Comparison of ENCODE assay signal across 8 cellular contexts in the genomic region with DNA sequence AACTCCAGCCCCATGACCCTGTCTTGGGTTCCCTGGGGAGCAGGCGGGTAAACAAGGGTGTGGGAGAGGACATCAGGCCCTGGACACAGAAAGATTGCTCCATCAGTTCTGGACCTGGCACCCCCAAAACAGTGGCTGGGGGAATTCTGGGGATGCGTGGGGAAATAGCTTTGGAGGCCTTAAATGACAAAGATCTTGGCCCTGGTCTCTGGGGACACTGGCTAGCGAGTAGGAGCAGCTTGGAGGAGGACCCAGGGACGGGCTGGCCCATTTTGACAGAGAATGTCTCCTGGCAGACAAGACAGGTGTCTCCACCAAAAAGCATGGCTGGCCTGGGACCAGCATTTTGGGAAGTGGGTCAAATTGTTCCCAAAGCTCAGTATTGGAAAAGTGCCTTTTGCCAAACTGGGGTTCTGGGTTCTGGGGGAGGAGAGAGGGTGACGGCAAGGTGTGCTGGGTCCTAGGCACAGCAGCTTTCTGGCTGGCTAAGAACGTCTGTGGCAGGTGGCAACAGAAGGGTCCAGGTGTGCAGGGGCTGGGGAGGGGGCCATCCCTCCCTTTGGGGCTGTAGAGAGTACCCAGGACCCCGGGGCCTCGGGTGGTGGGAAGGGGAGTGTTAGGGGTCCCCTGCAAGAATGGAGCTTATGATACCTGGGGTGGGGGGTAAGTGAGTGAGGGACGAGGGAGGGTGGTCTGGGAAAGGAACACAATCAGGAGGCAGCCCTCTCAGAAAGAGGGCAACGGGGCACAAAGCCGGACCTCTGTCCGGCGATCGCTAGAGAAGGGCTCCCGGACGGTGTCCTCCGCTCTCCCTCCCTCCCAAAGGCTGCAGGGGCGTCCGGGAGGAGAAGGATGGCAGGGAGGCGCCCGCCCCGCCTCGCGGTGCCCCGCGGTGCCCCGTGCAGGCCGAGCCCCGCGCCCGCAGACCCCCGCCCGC. TPM values are rescaled to one million over a fixed set of nuclear protein-coding genes. Genes with fewer than 3 reads are reported as not detected.
A peak's percentile ranks its signal among the peaks of the same experiment; 100 is the strongest.
DNase-seq lines count a peak whose midpoint lies in the region; ATAC-seq and TF ChIP-seq lines count a peak whose summit lies in the region.

No MANE protein-coding gene starts in this region.

- H3K9me3 ChIP-seq in HUES48 (ENCODE audit: control insufficient read depth, insufficient read depth, low read length) (no peaks in the 10 kb centered on the region), colonic mucosa (no peaks in the 10 kb centered on the region)

- peak overlapping the region; percentile 68 for H3K4me3 ChIP-seq in HUES48 (ENCODE audit: low read depth, low read length)
- H3K4me3 ChIP-seq in colonic mucosa = peak overlapping the region; percentile 45

- no peak for TF ChIP-seq CTCF in colonic mucosa (IDR thresholded peaks at IDR 0.05)

- H3K27me3 Mint-ChIP-seq in naive thymus-derived CD8-positive, alpha-beta T cell = peaks cover 20 to 81% (median 49%) of the 10 kb centered on the region in 5 donors

- intact Hi-C loops in colonic mucosa (cut with DNase I) = loop anchor here (5.0 kb wide), 1 partner anchor 43 kb away; no protein-coding TSS in a partner anchor

- H3K4me1 ChIP-seq in HUES48 (ENCODE audit: control insufficient read depth, insufficient read depth, low read length) = peaks cover 7% of the 10 kb centered on the region; the same call in 1 of the 2 replicates
- H3K4me1 ChIP-seq in colonic mucosa = no peaks in the 10 kb centered on the region

- peaks cover 14 to 59% (median 20%) of the 10 kb centered on the region in 4 donors for H3K4me1 Mint-ChIP-seq in naive thymus-derived CD8-positive, alpha-beta T cell

- H3K27ac ChIP-seq in HUES48 (ENCODE audit: low read depth, low read length) (no peak overlapping the region), colonic mucosa (peak overlapping the region; percentile 4)

- H3K27me3 ChIP-seq in HUES48 (ENCODE audit: control insufficient read depth, insufficient read depth, low read length) (peaks cover 32% of the 10 kb centered on the region), colonic mucosa (peaks cover 5% of the 10 kb centered on the region)

- POLR2A ChIA-PET in naive thymus-derived CD8-positive, alpha-beta T cell (lab: Charles Lee) = no interaction called here

- peak overlapping the region; percentile 30 to 90 (median 78) for H3K4me3 Mint-ChIP-seq in naive thymus-derived CD8-positive, alpha-beta T cell

- no peaks in the 10 kb centered on the region for H3K36me3 Mint-ChIP-seq in naive thymus-derived CD8-positive, alpha-beta T cell

- peaks cover 0 to 5% (median 0%) of the 10 kb centered on the region in 9 donors for H3K9me3 Mint-ChIP-seq in naive thymus-derived CD8-positive, alpha-beta T cell

- ATAC-seq in GM19324 (IDR thresholded peaks at IDR 0.05; ENCODE audit: low FRiP score, unreplicated experiment) (peak; percentile 25), HG03025 (IDR thresholded peaks at IDR 0.05; ENCODE audit: low FRiP score, unreplicated experiment) (no peak), HG02970 (IDR thresholded peaks at IDR 0.05; ENCODE audit: low FRiP score, unreplicated experiment) (no peak)
- no peak for ATAC-seq in naive thymus-derived CD8-positive, alpha-beta T cell

- DNase-seq in colonic mucosa (peak; percentile 24), DMS153 treated with DMSO at 0.1 percent for 48 hours (lab: John Stamatoyannopoulos, UW; ENCODE audit: unreplicated experiment) (no peak), medulla oblongata (ENCODE audit: extremely low spot score) (no peak)
- DNase-seq in naive thymus-derived CD8-positive, alpha-beta T cell = peak in 1 of 10 donors; percentile 10

- H3K9ac ChIP-seq in HUES48 (ENCODE audit: low read depth, low read length) (no peak overlapping the region), colonic mucosa (ENCODE audit: low read depth in 2 of 2, low read length in 2 of 2) (peak overlapping the region; percentile 66 to 72)

- H3K27ac Mint-ChIP-seq in naive thymus-derived CD8-positive, alpha-beta T cell = peak overlapping the region in 5 of 10 donors; percentile 36 to 90 (median 78)

- H3K36me3 ChIP-seq in HUES48 (ENCODE audit: control insufficient read depth, insufficient read depth, low read length) (no peaks in the 10 kb centered on the region), colonic mucosa (no peaks in the 10 kb centered on the region)

RNA-seq across cellular contexts. Expression of a gene that starts 0.6 kb away (rescaled TPM):
- 1 to 10 TPM; 1.0 to 3.8 TPM for total RNA-seq in colonic mucosa
- 1 to 10 TPM in 1 of 2 experiments, under 1 TPM in 1; 0.83 to 1.6 TPM for total RNA-seq in naive thymus-derived CD8-positive, alpha-beta T cell
- polyA plus RNA-seq in naive thymus-derived CD8-positive, alpha-beta T cell = 1 to 10 TPM in 1 of 3 donors, under 1 TPM in 2; 0.31 to 5.6 (median 0.74) TPM
